8 cellular contexts compared by ENCODE assay signal in the genomic region with DNA sequence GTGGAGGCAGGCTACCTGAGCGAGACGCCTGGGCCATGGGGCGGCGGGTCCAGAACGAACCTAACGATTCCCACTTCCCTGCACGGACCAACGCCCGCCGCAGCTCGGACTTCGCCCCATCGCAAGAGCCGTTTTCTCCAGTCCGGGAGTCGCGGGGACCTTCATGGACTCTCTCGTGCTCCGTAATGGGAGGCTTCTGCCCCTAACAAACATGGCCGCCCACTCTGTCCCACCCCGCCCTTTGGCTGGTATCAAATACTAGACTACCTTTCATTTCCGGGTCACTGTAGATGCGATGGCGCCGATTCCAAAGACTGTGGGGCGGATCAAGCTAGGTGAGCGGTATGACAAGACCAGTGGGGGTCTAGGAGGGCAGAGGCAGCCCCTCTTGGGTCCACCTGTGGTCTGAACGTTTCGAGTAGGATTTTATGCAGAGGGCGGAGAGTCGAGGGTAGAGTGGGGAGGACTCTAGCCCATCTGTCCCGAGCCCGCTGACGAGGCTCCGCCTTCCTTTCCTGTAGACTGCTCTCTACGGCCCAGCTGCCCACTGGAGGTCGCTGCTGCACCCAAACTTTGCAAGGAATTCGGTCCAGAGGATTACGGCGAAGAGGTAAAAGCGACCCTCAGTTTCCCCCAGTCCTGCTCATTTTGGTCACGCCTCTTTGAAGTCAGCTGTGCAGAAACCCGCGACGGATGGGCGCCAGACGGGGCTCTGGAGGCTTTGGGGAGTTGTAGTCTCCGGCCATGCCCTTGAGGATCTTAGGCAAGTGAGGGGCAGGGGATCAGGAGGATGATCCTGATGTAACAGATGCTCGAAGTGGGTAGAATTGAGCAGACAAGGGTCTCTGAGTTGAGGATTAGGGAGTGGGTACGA. TPM values are rescaled to one million over a fixed set of nuclear protein-coding genes. Genes with fewer than 3 reads are reported as not detected.
A peak's percentile ranks its signal among the peaks of the same experiment; 100 is the strongest.
DNase-seq lines count a peak whose midpoint lies in the region; ATAC-seq and TF ChIP-seq lines count a peak whose summit lies in the region.

A gene with protein sequence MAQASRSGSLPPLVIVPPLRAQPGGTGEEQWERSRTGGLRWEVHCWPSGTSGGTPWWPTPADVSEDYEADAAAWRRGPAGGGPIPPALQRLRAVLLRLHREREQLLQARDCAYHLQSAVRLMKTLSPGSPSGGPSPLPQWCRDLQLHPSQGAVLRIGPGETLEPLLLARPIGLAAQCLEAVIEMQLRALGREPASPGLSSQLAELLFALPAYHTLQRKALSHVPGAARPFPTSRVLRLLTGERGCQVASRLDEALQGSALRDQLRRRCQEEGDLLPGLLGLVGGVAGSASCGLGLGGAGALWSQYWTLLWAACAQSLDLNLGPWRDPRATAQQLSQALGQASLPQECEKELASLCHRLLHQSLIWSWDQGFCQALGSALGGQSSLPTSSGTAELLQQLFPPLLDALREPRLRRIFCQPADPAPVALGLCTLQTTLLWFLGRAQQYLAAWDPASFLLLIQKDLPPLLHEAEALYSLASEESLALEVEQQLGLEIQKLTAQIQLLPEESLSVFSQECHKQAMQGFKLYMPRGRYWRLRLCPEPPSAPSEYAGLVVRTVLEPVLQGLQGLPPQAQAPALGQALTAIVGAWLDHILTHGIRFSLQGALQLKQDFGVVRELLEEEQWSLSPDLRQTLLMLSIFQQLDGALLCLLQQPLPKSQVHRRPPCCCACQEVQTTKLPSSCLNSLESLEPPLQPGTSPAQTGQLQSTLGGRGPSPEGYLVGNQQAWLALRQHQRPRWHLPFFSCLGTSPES (minus strand): TSS at position 198 of the 874 bp plus-strand sequence. CDS start 161 bp downstream, at position 37.
A gene (plus strand): TSS at position 281 of the 874 bp plus-strand sequence. CDS start 15 bp downstream, at position 296.

- H3K4me1 ChIP-seq in Caco-2 (peaks cover 12% of the 10 kb centered on the region), endocrine pancreas (ENCODE audit: control insufficient read depth, insufficient read depth, low read length) (no peaks in the 10 kb centered on the region), mesodermal cell (ENCODE audit: control insufficient read depth, insufficient read depth, low read length, poor library complexity, severe bottlenecking) (peaks cover 4% of the 10 kb centered on the region)

- H3K27ac ChIP-seq in mesodermal cell (ENCODE audit: low read depth, low read length, severe bottlenecking): peak within 1 kb of the TSS; percentile 81

- H3K9me3 ChIP-seq in Caco-2 (no peaks in the 10 kb centered on the region), endocrine pancreas (ENCODE audit: control insufficient read depth, low read length) (no peaks in the 10 kb centered on the region), mesodermal cell (ENCODE audit: control insufficient read depth, low read length) (no peaks in the 10 kb centered on the region)

- H3K4me3 ChIP-seq in Caco-2 (ENCODE audit: low read depth, low read length) (peak within 1 kb of the TSS; percentile 76), endocrine pancreas (ENCODE audit: control insufficient read depth, insufficient read depth, low read length) (peak within 1 kb of the TSS; percentile 22), mesodermal cell (ENCODE audit: extremely low read depth, insufficient read depth, low read length, poor library complexity, severe bottlenecking) (peak within 1 kb of the TSS; percentile 79)

- CTCF ChIA-PET in Caco-2 (lab: Charles Lee): interaction anchor here (0.6 to 2.0 kb wide), 14 partner anchors 10 to 107 kb away, joined by 3 to 8 read pairs (median 6); a partner anchor contains a TSS

- peaks cover 64% of the 10 kb centered on the region for H3K36me3 Mint-ChIP-seq in Caco-2 (ENCODE audit: insufficient read depth, unreplicated experiment)

- POLR2A ChIA-PET in Caco-2 (lab: Charles Lee): interaction anchor here (0.8 to 1.3 kb wide), 3 partner anchors 10 to 47 kb away, joined by 3 to 4 read pairs (median 3); a partner anchor contains a TSS

- H3K36me3 ChIP-seq in Caco-2 (ENCODE audit: control insufficient read depth, insufficient read depth, low read length) (peaks cover 3% of the 10 kb centered on the region; the same call in 1 of the 2 replicates), endocrine pancreas (ENCODE audit: control insufficient read depth, insufficient read depth, low read length) (no peaks in the 10 kb centered on the region), mesodermal cell (ENCODE audit: control insufficient read depth, insufficient read depth, low read length) (peaks cover 45% of the 10 kb centered on the region)

- BruUV-seq in Caco-2 (replicated peaks; lab: Mats Ljungman, UMichigan): TSS peak; percentile 87

- peak within 1 kb of the TSS; percentile 96 for H3K9ac ChIP-seq in endocrine pancreas (ENCODE audit: control insufficient read depth, insufficient read depth, low read length)

- DNase-seq in Caco-2 (peak; percentile 95 to 96), HS-5 (ENCODE audit: low read depth) (peak; percentile 88), NOMO-1 treated with DMSO at 0.1 percent for 48 hours (lab: John Stamatoyannopoulos, UW; ENCODE audit: unreplicated experiment) (peak; percentile 96)
- DNase-seq in activated CD8-positive, alpha-beta memory T cell treated with anti-CD3 and anti-CD28 coated beads for 4 hours (ENCODE audit: low read depth in 2 of 2): peak; percentile 85 to 90
- peak; percentile 84 to 91 for DNase-seq in stimulated activated CD8-positive, alpha-beta memory T cell treated with anti-CD3 and anti-CD28 coated beads, Interleukin-15, amount 100 ng/mL, for 4 hours (ENCODE audit: low read depth in 2 of 2)

- no peaks in the 10 kb centered on the region for H3K27me3 ChIP-seq in Caco-2 (replicated peaks; ENCODE audit: control insufficient read depth, insufficient read depth, low read length)
- H3K27me3 ChIP-seq in endocrine pancreas (ENCODE audit: control insufficient read depth, insufficient read depth, low read length): no peaks in the 10 kb centered on the region

- H3K4me1 Mint-ChIP-seq in Caco-2 (ENCODE audit: low read depth, unreplicated experiment): peaks cover 25% of the 10 kb centered on the region

- peak within 1 kb of the TSS; percentile 82 for H3K4me3 Mint-ChIP-seq in Caco-2 (ENCODE audit: unreplicated experiment)

- TF ChIP-seq CTCF in Caco-2 (IDR thresholded peaks at IDR 0.05; ENCODE audit: insufficient read depth in 1 of 2, low read depth in 1 of 2, low read length in 1 of 2, severe bottlenecking in 1 of 2, unreplicated experiment in 1 of 2): peak; percentile 89 to 95

- no peaks in the 10 kb centered on the region for H3K27me3 Mint-ChIP-seq in Caco-2 (ENCODE audit: insufficient read depth, unreplicated experiment)

- peak; percentile 79 for ATAC-seq in GM19468 (IDR thresholded peaks at IDR 0.05; ENCODE audit: extremely low read depth, unreplicated experiment)

- WGBS in mesodermal cell (ENCODE audit: insufficient coverage in 2 of 2), 2 experiments: 1 to 2% methylated on average over 40 to 42 of the region's 50 CpGs

- no peaks in the 10 kb centered on the region for H3K9me3 Mint-ChIP-seq in Caco-2 (ENCODE audit: unreplicated experiment)

- intact Hi-C loops in Caco-2 (cut with micrococcal nuclease; ENCODE audit: unreplicated experiment): loop anchor here (1.0 to 2.0 kb wide), 9 partner anchors 11 to 104 kb away; a partner anchor contains a TSS

- peak within 1 kb of the TSS; percentile 90 for H3K27ac Mint-ChIP-seq in Caco-2 (ENCODE audit: unreplicated experiment)

RNA-seq across cellular contexts. Expression of the first gene that starts in this region (rescaled TPM):
- total RNA-seq in Caco-2 (2022): 39.0 and 47.1 TPM in 2 replicates
- polyA plus RNA-seq in mesodermal cell (2013, experiment 1 of 2): 6.1 TPM
- polyA plus RNA-seq in mesodermal cell (2013, experiment 2 of 2): 5.8 TPM

RNA-seq across cellular contexts. Expression of the second gene that starts in this region (rescaled TPM):
- total RNA-seq in Caco-2 (2022): 31.3 and 32.4 TPM in 2 replicates
- 17.0 TPM for polyA plus RNA-seq in mesodermal cell (2013, experiment 1 of 2)
- polyA plus RNA-seq in mesodermal cell (2013, experiment 2 of 2): 16.1 TPM

Comparison
In these comparisons a context has a peak if more than half of its experiments do, and no peak if none do; other contexts are left out.
1. Peak in every context shown above with its lines: DNase-seq, ATAC-seq, H3K4me3 ChIP-seq and H3K27ac ChIP-seq.
2. H3K4me3 ChIP-seq: peak in every context shown above with its lines; median percentile 79 in mesodermal cell; 76 in Caco-2; 22 in endocrine pancreas.